1 cellular context compared by ENCODE assay signal in the genomic region with DNA sequence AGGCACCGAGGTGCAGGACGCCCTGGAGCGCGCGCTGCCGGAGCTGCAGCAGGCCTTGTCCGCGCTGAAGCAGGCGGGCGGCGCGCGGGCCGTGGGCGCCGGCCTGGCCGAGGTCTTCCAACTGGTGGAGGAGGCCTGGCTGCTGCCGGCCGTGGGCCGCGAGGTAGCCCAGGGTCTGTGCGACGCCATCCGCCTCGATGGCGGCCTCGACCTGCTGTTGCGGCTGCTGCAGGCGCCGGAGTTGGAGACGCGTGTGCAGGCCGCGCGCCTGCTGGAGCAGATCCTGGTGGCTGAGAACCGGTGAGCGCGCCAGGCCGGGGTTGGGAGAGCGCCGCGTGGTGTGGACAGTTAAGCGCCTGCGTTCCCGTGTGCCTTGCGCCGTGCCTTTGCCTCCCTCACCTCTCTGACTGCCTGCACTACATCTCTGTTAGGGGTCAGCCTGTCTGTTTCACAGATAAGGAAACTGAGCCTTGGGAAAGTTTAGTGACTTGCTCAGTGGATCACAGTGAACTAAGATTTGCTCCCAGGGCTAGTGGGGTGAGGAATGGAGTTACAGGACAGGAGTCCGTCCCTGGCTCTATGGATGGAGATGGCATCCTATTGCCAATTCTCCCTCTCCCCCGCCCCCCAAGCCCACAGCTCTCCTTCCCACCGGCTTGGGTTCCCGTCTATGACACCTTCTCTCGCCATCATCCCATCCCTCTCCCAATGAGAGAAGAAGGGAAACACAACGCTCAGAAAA.
TF ChIP-seq lines count a peak whose summit lies in the region.

No MANE protein-coding gene starts in this region.

TF ChIP-seq in HEK293, 187 proteins besides CTCF, POLR2A, EP300 and RAD21 (continued from another document):
- TF ChIP-seq REST (tag by site-specific recombination; IDR thresholded peaks at IDR 0.05), result 0 out of 2 replicates have a peak, but pooled peaks have one; percentile 31
- TF ChIP-seq ZNF660 (tag by site-specific recombination; IDR thresholded peaks at IDR 0.05), result peak; percentile 46; the same call in 1 of the 2 replicates
- TF ChIP-seq ZFP3 (tag by site-specific recombination; IDR thresholded peaks at IDR 0.05; ENCODE audit: low read depth), result no peak
- TF ChIP-seq ZNF776 (tag by site-specific recombination; IDR thresholded peaks at IDR 0.05; ENCODE audit: borderline replicate concordance), result no peak
- TF ChIP-seq YY1 (tag by site-specific recombination; IDR thresholded peaks at IDR 0.05), result no peak
- TF ChIP-seq ZNF548 (tag by site-specific recombination; IDR thresholded peaks at IDR 0.05), result no peak
- TF ChIP-seq GFI1B (tag by site-specific recombination; IDR thresholded peaks at IDR 0.05), result no peak
- TF ChIP-seq ZNF561 (tag by site-specific recombination; IDR thresholded peaks at IDR 0.05; ENCODE audit: borderline replicate concordance), result peak; percentile 49; the same call in 1 of the 2 replicates
